Comparison of ENCODE assay signal across 10 cellular contexts in the genomic region with DNA sequence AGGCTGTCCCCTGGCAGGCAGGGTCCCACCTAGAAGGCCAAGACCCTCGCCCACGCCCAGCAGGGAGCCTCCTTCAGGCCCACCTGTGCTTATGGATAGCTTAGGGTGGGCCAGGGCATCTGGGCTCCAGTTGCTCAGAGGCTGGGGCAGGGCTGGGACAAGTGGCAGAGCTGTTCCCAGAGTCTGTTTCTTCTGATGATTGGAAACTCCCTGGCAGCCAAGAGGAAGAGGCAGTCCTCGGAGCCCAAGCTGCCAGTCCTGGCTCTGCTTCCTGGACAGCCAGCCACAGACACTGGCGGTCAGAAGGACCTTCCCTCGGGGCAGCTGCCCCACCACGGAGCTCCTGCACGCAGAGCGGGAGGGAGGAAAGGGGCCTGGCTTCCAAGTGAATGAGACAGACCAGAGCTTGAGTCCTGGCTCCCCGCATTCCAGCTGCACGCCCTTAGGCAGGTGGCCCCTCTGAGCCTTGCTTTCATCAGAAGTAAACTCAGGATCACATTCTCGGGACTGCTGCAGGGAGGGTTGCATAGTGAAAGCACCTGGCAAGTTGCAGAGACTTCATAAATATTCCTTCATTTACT. TPM values are rescaled to one million over a fixed set of nuclear protein-coding genes. Genes with fewer than 3 reads are reported as not detected.
DNase-seq lines count a peak whose midpoint lies in the region; ATAC-seq, FAIRE-seq and TF ChIP-seq lines count a peak whose summit lies in the region.
"Had no signal": no experiment of that assay in that cellular context is flagged by ENCODE, and none has a peak within 500 bp of the region (broad histone marks: within the 10 kb centered on the region; RNA-seq: fewer than 3 reads in every experiment).

No MANE protein-coding gene starts in this region.

- H3K79me2 ChIP-seq in OCI-LY3 (ENCODE audit: low read length) = no peaks in the 10 kb centered on the region

- no peak overlapping the region for H2AFZ ChIP-seq in OCI-LY3 (ENCODE audit: low read depth, low read length)

- no peak overlapping the region for H3K27ac ChIP-seq in OCI-LY3 (ENCODE audit: low read length)

- ATAC-seq in GM18861 (IDR thresholded peaks at IDR 0.05; ENCODE audit: unreplicated experiment) = no peak
- no peak for ATAC-seq in GM19452 (IDR thresholded peaks at IDR 0.05; ENCODE audit: unreplicated experiment)

- peaks cover 23% of the 10 kb centered on the region for H3K4me1 ChIP-seq in OCI-LY3 (ENCODE audit: low read length)

- peaks cover 49% of the 10 kb centered on the region for H3K27me3 ChIP-seq in OCI-LY3 (ENCODE audit: low read depth, low read length)

- no peak for FAIRE-seq in urothelium cell line (lab: Jason Lieb, UNC)

- DNase-seq in EH (ENCODE audit: low read depth) = peak; percentile 67
- DNase-seq in foreskin fibroblast = peak; percentile 13 to 49
- peak; percentile 47 for DNase-seq in mucosa of gallbladder (ENCODE audit: low spot score)
- DNase-seq in activated CD4-positive, alpha-beta T cell treated with anti-CD3 and anti-CD28 coated beads, Interleukin-2, amount 50 U/mL, for 4 hours = no peak
- DNase-seq in urothelium cell line (ENCODE audit: low spot score) = no peak
- DNase-seq: CD8-positive, alpha-beta memory T cell had no signal

- H3K9me3 ChIP-seq in OCI-LY3 (ENCODE audit: insufficient read depth, low read length) = no peaks in the 10 kb centered on the region

- peak overlapping the region; percentile 79 for H3K4me2 ChIP-seq in OCI-LY3 (ENCODE audit: low read length)

- no peaks in the 10 kb centered on the region for H4K20me1 ChIP-seq in OCI-LY3 (ENCODE audit: insufficient read depth, low read length)

- peak overlapping the region; percentile 56 for H3K4me3 ChIP-seq in OCI-LY3 (ENCODE audit: low read length)
- no peak overlapping the region for H3K4me3 ChIP-seq in foreskin fibroblast (ENCODE audit: low read depth in 1 of 2, low read length in 2 of 2)

- H3K9ac ChIP-seq in OCI-LY3 (ENCODE audit: low read length) = peak overlapping the region; percentile 2; the same call in 1 of the 2 replicates

- H3K36me3 ChIP-seq in OCI-LY3 (replicated peaks; ENCODE audit: low read depth, low read length) = no peaks in the 10 kb centered on the region

- no peak for TF ChIP-seq CTCF in OCI-LY3 (IDR thresholded peaks at IDR 0.05; ENCODE audit: low read depth, low read length)
- TF ChIP-seq CTCF in foreskin fibroblast (IDR thresholded peaks at IDR 0.05; ENCODE audit: low read depth, low read length) = no peak

RNA-seq across cellular contexts. Expression of a gene that starts 38.0 kb away (rescaled TPM):
- 44.3 TPM for total RNA-seq in mucosa of gallbladder
- total RNA-seq: CD8-positive, alpha-beta memory T cell; OCI-LY7 had no signal

Comparison
In these comparisons a context has a peak if more than half of its experiments do, and no peak if none do; other contexts are left out.
1. DNase-seq: peak in EH (single experiment), foreskin fibroblast (2 of 2) and mucosa of gallbladder (single experiment); none in activated CD4-positive, alpha-beta T cell treated with anti-CD3 and anti-CD28 coated beads, Interleukin-2, amount 50 U/mL, for 4 hours (0 of 2) and urothelium cell line (single experiment).